ENCODE assay signal across 13 cellular contexts in the genomic region with DNA sequence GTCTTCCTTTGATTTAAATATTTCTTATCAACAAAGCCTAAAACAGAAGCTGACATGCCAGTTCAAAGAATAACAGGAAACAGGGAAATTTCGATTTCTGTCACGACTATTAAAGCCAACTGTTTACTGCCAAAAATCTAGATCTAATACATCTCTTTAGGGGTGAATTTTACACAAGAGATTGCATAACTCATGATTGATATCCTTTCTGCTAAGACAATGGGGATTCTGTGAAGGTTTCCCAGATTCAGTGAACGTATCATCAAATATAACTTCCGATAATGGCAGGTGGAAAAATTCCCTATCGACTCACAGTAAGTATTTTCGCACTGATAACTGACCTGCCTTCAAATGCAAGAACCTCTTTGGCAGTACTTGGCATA. TPM values are rescaled to one million over a fixed set of nuclear protein-coding genes. Genes with fewer than 3 reads are reported as not detected.
DNase-seq lines count a peak whose midpoint lies in the region; ATAC-seq and TF ChIP-seq lines count a peak whose summit lies in the region.
"Had no signal": no experiment of that assay in that cellular context is flagged by ENCODE, and none has a peak within 500 bp of the region (broad histone marks: within the 10 kb centered on the region; RNA-seq: fewer than 3 reads in every experiment).

No MANE protein-coding gene starts in this region.

- H3K4me2 ChIP-seq in OCI-LY3 (ENCODE audit: low read length), result peak overlapping the region; percentile 81

- no peaks in the 10 kb centered on the region for H3K9me3 Mint-ChIP-seq in activated naive CD4-positive, alpha-beta T cell treated with anti-CD3 and anti-CD28 coated beads for 36 hours
- H3K9me3 Mint-ChIP-seq in effector memory CD8-positive, alpha-beta T cell, result no peaks in the 10 kb centered on the region
- H3K9me3 Mint-ChIP-seq: HFFc6 had no signal

- H3K4me3 ChIP-seq in OCI-LY3 (ENCODE audit: low read length) (peak overlapping the region; percentile 52), suprapubic skin (peak overlapping the region; percentile 11), sigmoid colon (no peak overlapping the region)

- peaks cover 28% of the 10 kb centered on the region for H3K4me1 Mint-ChIP-seq in activated naive CD4-positive, alpha-beta T cell treated with anti-CD3 and anti-CD28 coated beads for 36 hours (ENCODE audit: low read depth)
- H3K4me1 Mint-ChIP-seq in effector memory CD8-positive, alpha-beta T cell (ENCODE audit: low read depth in 2 of 2), result peaks cover 10% of the 10 kb centered on the region in 2 donors

- ATAC-seq in effector memory CD8-positive, alpha-beta T cell (replicated peaks), result no peak
- no peak for ATAC-seq in GM21526 (IDR thresholded peaks at IDR 0.05; ENCODE audit: low FRiP score, unreplicated experiment)

- no peak for DNase-seq in activated naive CD4-positive, alpha-beta T cell treated with anti-CD3 and anti-CD28 coated beads for 36 hours
- DNase-seq in activated naive CD4-positive, alpha-beta T cell (lab: John Stamatoyannopoulos, UW), result no peak
- DNase-seq in effector memory CD8-positive, alpha-beta T cell, result no peak
- DNase-seq in suprapubic skin (ENCODE audit: low spot score in 2 of 2) (no peak), pons (ENCODE audit: low spot score) (no peak), sigmoid colon (no peak)
- DNase-seq: activated CD4-positive, alpha-beta T cell treated with anti-CD3 and anti-CD28 coated beads for 48 hours; amygdala; NCI-H526 had no signal

- no peaks in the 10 kb centered on the region for H3K27me3 Mint-ChIP-seq in activated naive CD4-positive, alpha-beta T cell treated with anti-CD3 and anti-CD28 coated beads for 36 hours (ENCODE audit: low read depth)
- H3K27me3 Mint-ChIP-seq in effector memory CD8-positive, alpha-beta T cell, result no peaks in the 10 kb centered on the region

- peak overlapping the region; percentile 62 for H3K27ac Mint-ChIP-seq in activated naive CD4-positive, alpha-beta T cell treated with anti-CD3 and anti-CD28 coated beads for 36 hours
- peak overlapping the region; percentile 17 to 79 for H3K27ac Mint-ChIP-seq in effector memory CD8-positive, alpha-beta T cell
- H3K27ac Mint-ChIP-seq: HFFc6 had no signal

- H3K36me3 Mint-ChIP-seq in activated naive CD4-positive, alpha-beta T cell treated with anti-CD3 and anti-CD28 coated beads for 36 hours (ENCODE audit: low read depth), result no peaks in the 10 kb centered on the region
- H3K36me3 Mint-ChIP-seq in effector memory CD8-positive, alpha-beta T cell (ENCODE audit: insufficient read depth), result no peaks in the 10 kb centered on the region

- H3K4me1 ChIP-seq in OCI-LY3 (ENCODE audit: low read length) (peaks cover 36% of the 10 kb centered on the region), suprapubic skin (peaks cover 21% of the 10 kb centered on the region), sigmoid colon (no peaks in the 10 kb centered on the region)

- H3K9me3 ChIP-seq in OCI-LY3 (ENCODE audit: insufficient read depth, low read length), result no peaks in the 10 kb centered on the region
- no peaks in the 10 kb centered on the region for H3K9me3 ChIP-seq in suprapubic skin
- no peaks in the 10 kb centered on the region for H3K9me3 ChIP-seq in sigmoid colon

- H4K20me1 ChIP-seq in OCI-LY3 (ENCODE audit: insufficient read depth, low read length), result no peaks in the 10 kb centered on the region

- H2AFZ ChIP-seq in OCI-LY3 (ENCODE audit: low read depth, low read length), result no peak overlapping the region

- TF ChIP-seq EP300 in suprapubic skin (IDR thresholded peaks at IDR 0.05) (no peak), sigmoid colon (IDR thresholded peaks at IDR 0.05) (no peak)

- TF ChIP-seq POLR2A in suprapubic skin (IDR thresholded peaks at IDR 0.05) (no peak), sigmoid colon (IDR thresholded peaks at IDR 0.05) (no peak)

- peak overlapping the region; percentile 83 for H3K27ac ChIP-seq in OCI-LY3 (ENCODE audit: low read length)
- peak overlapping the region; percentile 68 for H3K27ac ChIP-seq in suprapubic skin
- H3K27ac ChIP-seq in sigmoid colon, result no peak overlapping the region
- H3K27ac ChIP-seq: HL-60 had no signal

- no peaks in the 10 kb centered on the region for H3K36me3 ChIP-seq in OCI-LY3 (replicated peaks; ENCODE audit: low read depth, low read length)
- no peaks in the 10 kb centered on the region for H3K36me3 ChIP-seq in suprapubic skin
- H3K36me3 ChIP-seq in sigmoid colon, result no peaks in the 10 kb centered on the region

- H3K27me3 ChIP-seq in OCI-LY3 (ENCODE audit: low read depth, low read length), result no peaks in the 10 kb centered on the region
- H3K27me3 ChIP-seq in suprapubic skin, result no peaks in the 10 kb centered on the region
- no peaks in the 10 kb centered on the region for H3K27me3 ChIP-seq in sigmoid colon

- no peaks in the 10 kb centered on the region for H3K79me2 ChIP-seq in OCI-LY3 (ENCODE audit: low read length)

- intact Hi-C loops in activated naive CD4-positive, alpha-beta T cell treated with anti-CD3 and anti-CD28 coated beads for 36 hours (cut with micrococcal nuclease), result loop anchor here (10.0 kb wide), 1 partner anchor 678 kb away; the partner anchor contains the start of gene HECA
- intact Hi-C loops in sigmoid colon (cut with DNase I), result no loop called here

- H3K9ac ChIP-seq in OCI-LY3 (ENCODE audit: low read length), result peak overlapping the region; percentile 16; the same call in 1 of the 2 replicates

- WGBS in suprapubic skin, result 50% methylated on average over 6 of the region's 6 CpGs
- 26 to 55% methylated on average over 6 of the region's 6 CpGs for WGBS in sigmoid colon, 2 donors

- no peak overlapping the region for H3K4me3 Mint-ChIP-seq in activated naive CD4-positive, alpha-beta T cell treated with anti-CD3 and anti-CD28 coated beads for 36 hours
- peak overlapping the region; percentile 46 to 69 for H3K4me3 Mint-ChIP-seq in effector memory CD8-positive, alpha-beta T cell
- H3K4me3 Mint-ChIP-seq: HFFc6 had no signal

- CTCF ChIA-PET in activated naive CD4-positive, alpha-beta T cell treated with anti-CD3 and anti-CD28 coated beads for 36 hours (lab: Charles Lee), result interaction anchor here (1.2 to 1.6 kb wide), 2 partner anchors 27 to 52 kb away, joined by 3 to 11 read pairs; no protein-coding TSS in a partner anchor

- TF ChIP-seq CTCF in OCI-LY3 (IDR thresholded peaks at IDR 0.05; ENCODE audit: low read depth, low read length) (no peak), suprapubic skin (IDR thresholded peaks at IDR 0.05) (no peak), sigmoid colon (IDR thresholded peaks at IDR 0.05) (no peak)

RNA-seq across cellular contexts. Expression of gene NHSL1, which starts 42.9 kb away (rescaled TPM):
- total RNA-seq in activated naive CD4-positive, alpha-beta T cell treated with anti-CD3 and anti-CD28 coated beads for 36 hours, result 1 to 10 TPM in 1 of 2 experiments, under 1 TPM in 1; 0.64 to 1.1 TPM
- total RNA-seq in suprapubic skin, result 100 to 1,000 TPM in 1 of 4 donors, 10 to 100 TPM in 3; 62.6 to 105 (median 79.8) TPM
- total RNA-seq in sigmoid colon, result 1 to 10 TPM; 6.5 to 8.6 (median 7.0) TPM
- polyA plus RNA-seq in sigmoid colon, result 10 to 100 TPM; 13.2 to 17.5 (median 16.9) TPM

RNA-seq across cellular contexts. Expression of gene HEBP2, which starts 52.4 kb away (rescaled TPM):
- total RNA-seq in activated naive CD4-positive, alpha-beta T cell treated with anti-CD3 and anti-CD28 coated beads for 36 hours, result 10 to 100 TPM; 48.5 to 50.8 TPM
- total RNA-seq in suprapubic skin (10 to 100 TPM; 37.7 to 82.9 (median 56.3) TPM), sigmoid colon (10 to 100 TPM; 46.3 to 75.3 (median 65.5) TPM)
- polyA plus RNA-seq in sigmoid colon, result 10 to 100 TPM; 16.6 to 21.0 (median 19.4) TPM

Comparison
In these comparisons a context has a peak if more than half of its experiments do, and no peak if none do; other contexts are left out.
1. H3K27ac ChIP-seq: peak in OCI-LY3 (single experiment) and suprapubic skin (single experiment); none in sigmoid colon (0 of 4).
2. H3K4me3 ChIP-seq: peak in OCI-LY3 (single experiment) and suprapubic skin (single experiment); none in sigmoid colon (0 of 4).
3. RNA of gene NHSL1, which starts 42.9 kb away (total RNA-seq): 62.6 to 105 TPM in suprapubic skin; 6.5 to 8.6 TPM in sigmoid colon and 0.64 to 1.1 TPM in activated naive CD4-positive, alpha-beta T cell treated with anti-CD3 and anti-CD28 coated beads for 36 hours; every median in the first group is over 4 times any median in the second.